ENCODE assay signal across 8 cellular contexts in the genomic region with DNA sequence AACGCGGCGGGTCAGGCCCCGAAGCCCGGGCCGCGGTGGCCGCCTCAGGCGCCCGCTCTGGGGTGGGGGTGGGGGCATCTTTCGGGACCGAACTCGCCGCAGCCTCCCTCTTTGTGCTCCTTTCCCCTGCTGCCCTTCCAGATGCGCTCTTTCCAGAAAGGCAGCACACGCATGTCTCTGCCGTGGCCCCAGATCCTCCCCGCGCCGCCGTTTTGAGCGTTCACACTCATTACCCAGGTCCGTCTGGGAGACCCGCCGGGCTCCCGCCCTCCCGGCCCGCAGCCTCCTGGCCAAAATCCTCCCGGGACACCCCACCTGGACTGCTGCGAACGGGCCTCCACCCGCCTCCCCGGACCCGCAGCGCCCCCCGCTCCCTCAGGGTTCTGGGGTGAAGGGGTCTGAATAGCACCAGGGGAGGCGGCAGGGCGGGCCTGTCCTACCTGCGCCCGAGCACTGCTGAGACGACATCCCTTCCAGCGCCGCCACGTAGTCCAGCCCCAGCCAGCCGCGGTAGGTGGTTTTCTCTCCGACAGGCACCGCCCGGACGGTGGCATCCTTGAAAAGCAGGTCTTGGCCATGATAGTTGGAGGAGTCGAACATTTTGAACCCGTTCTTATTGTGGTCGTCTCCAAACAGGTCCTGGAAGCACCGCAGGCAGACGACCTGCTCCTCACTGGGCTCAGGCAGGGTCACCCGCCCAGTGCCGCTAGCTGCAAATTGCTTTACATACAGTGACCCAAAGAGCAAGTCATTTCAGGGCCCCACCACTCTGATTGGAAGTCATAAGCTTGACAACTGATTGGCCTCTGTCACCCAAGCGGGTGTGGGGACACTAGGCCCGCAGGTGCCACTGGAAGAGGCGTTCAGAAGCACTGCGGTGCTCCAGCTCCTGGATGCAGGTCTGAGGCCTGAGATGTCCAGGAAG. TPM values are rescaled to one million over a fixed set of nuclear protein-coding genes. Genes with fewer than 3 reads are reported as not detected.
DNase-seq lines count a peak whose midpoint lies in the region; ATAC-seq, FAIRE-seq and TF ChIP-seq lines count a peak whose summit lies in the region.

No MANE protein-coding gene starts in this region.

- H3K9ac ChIP-seq in mesenchymal stem cell (ENCODE audit: low read length), result peak overlapping the region; percentile 74

- H4K91ac ChIP-seq in mesenchymal stem cell (ENCODE audit: low read length), result peak overlapping the region; percentile 62

- H3K4ac ChIP-seq in mesenchymal stem cell (ENCODE audit: low read depth in 1 of 2, low read length in 2 of 2), result peak overlapping the region in 1 of 2 experiments; percentile 40

- H4K8ac ChIP-seq in mesenchymal stem cell (ENCODE audit: low read length), result peak overlapping the region; percentile 81

- peak overlapping the region; percentile 43 to 51 for H3K4me3 ChIP-seq in Panc1 (ENCODE audit: low read depth in 2 of 2, low read length in 2 of 2)
- peak overlapping the region; percentile 56 to 60 for H3K4me3 ChIP-seq in cardiac fibroblast (replicated peaks in 1 of 2; ENCODE audit: low read depth in 2 of 2, low read length in 2 of 2)
- H3K4me3 ChIP-seq in mesenchymal stem cell (ENCODE audit: insufficient read depth in 1 of 2, low read depth in 1 of 2, low read length in 2 of 2), result peak overlapping the region; percentile 52 to 71
- peak overlapping the region; percentile 51 to 71 (median 66) for H3K4me3 ChIP-seq in tibial nerve

- peak overlapping the region; percentile 30 for H2BK120ac ChIP-seq in mesenchymal stem cell (ENCODE audit: low read depth, low read length)

- H3K14ac ChIP-seq in mesenchymal stem cell (ENCODE audit: low read length in 2 of 2), result peak overlapping the region in 1 of 2 experiments; percentile 44

- no peak overlapping the region for H2AFZ ChIP-seq in mesenchymal stem cell (ENCODE audit: low read depth, low read length)

- 32% methylated on average over 45 of the region's 61 CpGs for WGBS in mesenchymal stem cell
- 25 to 36% methylated on average over 39 to 41 of the region's 61 CpGs for WGBS in tibial nerve, 2 donors

- no peak for FAIRE-seq in GM12892 (lab: Jason Lieb, UNC)

- H2BK12ac ChIP-seq in mesenchymal stem cell (ENCODE audit: low read length in 2 of 2), result no peak overlapping the region

- peak; percentile 12 for ATAC-seq in HG02938 (IDR thresholded peaks at IDR 0.05; ENCODE audit: unreplicated experiment)
- ATAC-seq in Panc1, result peak; percentile 8
- no peak for ATAC-seq in GM21737 (IDR thresholded peaks at IDR 0.05; ENCODE audit: unreplicated experiment)

- in situ Hi-C loops in Panc1 (cut with HindIII; ENCODE audit: low pct_unique_long_range_greater_than_20kb, low sequenced_read_pairs), result no loop called here

- peak overlapping the region; percentile 61 for H3K4me2 ChIP-seq in mesenchymal stem cell (ENCODE audit: low read length, poor library complexity, severe bottlenecking)

- intact Hi-C loops in Panc1 (cut with micrococcal nuclease; ENCODE audit: unreplicated experiment), result no loop called here

- peak overlapping the region; percentile 55 to 58 for H3K18ac ChIP-seq in mesenchymal stem cell (ENCODE audit: low read depth in 1 of 2, low read length in 2 of 2)

- no peaks in the 10 kb centered on the region for H3K27me3 ChIP-seq in Panc1 (ENCODE audit: control insufficient read depth, insufficient read depth, low read length)
- peaks cover 7 to 23% of the 10 kb centered on the region in 2 experiments for H3K27me3 ChIP-seq in mesenchymal stem cell (ENCODE audit: control insufficient read depth in 1 of 2, insufficient read depth in 1 of 2, low read length in 2 of 2)
- H3K27me3 ChIP-seq in tibial nerve, result no peaks in the 10 kb centered on the region

- H3K4me1 ChIP-seq in Panc1 (ENCODE audit: control insufficient read depth, insufficient read depth, low read length), result peaks cover 12% of the 10 kb centered on the region
- peaks cover 17% of the 10 kb centered on the region for H3K4me1 ChIP-seq in mesenchymal stem cell (ENCODE audit: control insufficient read depth, insufficient read depth, low read depth, low read length)
- peaks cover 0 to 17% (median 4%) of the 10 kb centered on the region in 4 donors for H3K4me1 ChIP-seq in tibial nerve

- no peak for TF ChIP-seq POLR2A in GM12892 (IDR thresholded peaks at IDR 0.05; ENCODE audit: low read depth, low read length)
- no peak for TF ChIP-seq POLR2A in tibial nerve (IDR thresholded peaks at IDR 0.05)

- H2AK5ac ChIP-seq in mesenchymal stem cell (ENCODE audit: low read length, severe bottlenecking), result no peak overlapping the region

- H3K27ac ChIP-seq in Panc1 (ENCODE audit: low read length), result peak overlapping the region; percentile 71
- H3K27ac ChIP-seq in mesenchymal stem cell (ENCODE audit: low read length, poor library complexity, severe bottlenecking), result no peak overlapping the region
- peak overlapping the region in 3 of 4 donors; percentile 33 to 95 (median 88) for H3K27ac ChIP-seq in tibial nerve

- H3K36me3 ChIP-seq in Panc1 (ENCODE audit: control insufficient read depth, insufficient read depth, low read length) (no peaks in the 10 kb centered on the region), mesenchymal stem cell (ENCODE audit: control insufficient read depth in 1 of 2, insufficient read depth in 2 of 2, low read depth in 1 of 2, low read length in 2 of 2) (no peaks in the 10 kb centered on the region), tibial nerve (no peaks in the 10 kb centered on the region)

- no peak for TF ChIP-seq CTCF in Panc1 (IDR thresholded peaks at IDR 0.05)
- no peak for TF ChIP-seq CTCF in cardiac fibroblast (IDR thresholded peaks at IDR 0.05; ENCODE audit: low read depth, low read length)
- no peak for TF ChIP-seq CTCF in tibial nerve (IDR thresholded peaks at IDR 0.05)

- POLR2A ChIA-PET in Panc1 (lab: Charles Lee), result interaction anchor here (0.6 to 1.0 kb wide), 3 partner anchors 17 to 581 kb away, joined by 3 to 6 read pairs (median 4); no protein-coding TSS in a partner anchor

- no peak for TF ChIP-seq EP300 in tibial nerve (IDR thresholded peaks at IDR 0.05)

- no peak overlapping the region for H2BK5ac ChIP-seq in mesenchymal stem cell (ENCODE audit: low read depth, low read length, poor library complexity, severe bottlenecking)

- peak overlapping the region; percentile 17 for H2BK15ac ChIP-seq in mesenchymal stem cell (ENCODE audit: low read depth, poor library complexity, severe bottlenecking)

- CTCF ChIA-PET in Panc1 (lab: Charles Lee), result interaction anchor here (1.0 to 1.3 kb wide), 2 partner anchors 12 to 26 kb away, joined by 3 to 6 read pairs; a partner anchor contains a TSS

- DNase-seq in GM12892 (ENCODE audit: insufficient read length), result peak; percentile 74
- DNase-seq in Panc1 (ENCODE audit: low read depth, low spot score), result no peak
- no peak for DNase-seq in cardiac fibroblast (ENCODE audit: low read depth in 2 of 2)
- no peak for DNase-seq in mesenchymal stem cell
- DNase-seq in tibial nerve (ENCODE audit: low spot score in 2 of 2), result no peak
- DNase-seq in epidermal melanocyte (ENCODE audit: insufficient read length, low spot score), result no peak

- H3K23ac ChIP-seq in mesenchymal stem cell (ENCODE audit: low read length in 2 of 2), result no peak overlapping the region

- BruUV-seq in Panc1 (replicated peaks; lab: Mats Ljungman, UMichigan), result no TSS peak

- H3K9me3 ChIP-seq in Panc1 (ENCODE audit: control insufficient read depth, insufficient read depth, low read depth, low read length) (no peaks in the 10 kb centered on the region), mesenchymal stem cell (ENCODE audit: control insufficient read depth, low read length) (no peaks in the 10 kb centered on the region), tibial nerve (peaks cover 0 to 3% (median 0%) of the 10 kb centered on the region in 4 donors)

- H3K79me1 ChIP-seq in mesenchymal stem cell (replicated peaks; ENCODE audit: low read length, poor library complexity, severe bottlenecking), result no peaks in the 10 kb centered on the region

RNA-seq across cellular contexts. Expression of a gene that starts 25.9 kb away (rescaled TPM):
- 17.9 TPM for polyA plus RNA-seq in GM12892 (2012; ENCODE audit: missing spikeins)
- total RNA-seq in Panc1 (2021; ENCODE audit: unreplicated experiment), result 18.7 TPM
- 15.5 TPM for polyA plus RNA-seq in Panc1 (2012; ENCODE audit: insufficient read length)
- 2.9 TPM for polyA plus RNA-seq in mesenchymal stem cell (2013, experiment 1 of 2)
- polyA plus RNA-seq in mesenchymal stem cell (2013, experiment 2 of 2), result 3.2 TPM
- total RNA-seq in tibial nerve, result 1 to 10 TPM; 3.3 to 8.8 (median 7.0) TPM

RNA-seq across cellular contexts. Expression of a gene that starts 35.1 kb away (rescaled TPM):
- polyA plus RNA-seq in GM12892 (2012; ENCODE audit: missing spikeins), result 3.3 TPM
- total RNA-seq in Panc1 (2021; ENCODE audit: unreplicated experiment), result 6.3 TPM
- polyA plus RNA-seq in Panc1 (2012; ENCODE audit: insufficient read length), result 6.6 TPM
- polyA plus RNA-seq in mesenchymal stem cell (2013, experiment 1 of 2), result 1.0 TPM
- polyA plus RNA-seq in mesenchymal stem cell (2013, experiment 2 of 2), result 1.2 TPM
- 10 to 100 TPM; 14.9 to 31.8 (median 25.7) TPM for total RNA-seq in tibial nerve
